ENCODE assay signal across 8 cellular contexts in genomic region chr6:155171109-155171746, GRCh38.
DNase-seq lines count a peak whose midpoint lies in the region; ATAC-seq and TF ChIP-seq lines count a peak whose summit lies in the region.

No MANE protein-coding gene starts in this region.

- no peak for TF ChIP-seq CTCF in fibroblast of pulmonary artery (IDR thresholded peaks at IDR 0.05; ENCODE audit: low read length, missing control alignments)

- H3K4me3 ChIP-seq in fibroblast of pulmonary artery (replicated peaks; ENCODE audit: low read depth, low read length): peak overlapping the region; percentile 22

- ATAC-seq in GM18511 (IDR thresholded peaks at IDR 0.05; ENCODE audit: unreplicated experiment): peak; percentile 88
- peak; percentile 89 for ATAC-seq in HG02759 (IDR thresholded peaks at IDR 0.05; ENCODE audit: unreplicated experiment)

- peak; percentile 77 for DNase-seq in NCI-H226
- peak; percentile 68 for DNase-seq in activated T-cell treated with anti-CD3 and anti-CD28 coated beads for 4 hours
- DNase-seq in fibroblast of pulmonary artery (ENCODE audit: low read depth): peak; percentile 92
- DNase-seq in putamen (ENCODE audit: low spot score): peak; percentile 33
- DNase-seq in NCI-H1092 treated with DMSO at 0.1 percent for 48 hours (lab: John Stamatoyannopoulos, UW): no peak
- no peak for DNase-seq in NCI-H187 (lab: John Stamatoyannopoulos, UW)

Comparison
In these comparisons a context has a peak if more than half of its experiments do, and no peak if none do; other contexts are left out.
1. DNase-seq: peak in NCI-H226 (single experiment), activated T-cell treated with anti-CD3 and anti-CD28 coated beads for 4 hours (single experiment), fibroblast of pulmonary artery (single experiment) and putamen (single experiment); none in NCI-H1092 treated with DMSO at 0.1 percent for 48 hours (single experiment) and NCI-H187 (0 of 2).